In the genomic region with DNA sequence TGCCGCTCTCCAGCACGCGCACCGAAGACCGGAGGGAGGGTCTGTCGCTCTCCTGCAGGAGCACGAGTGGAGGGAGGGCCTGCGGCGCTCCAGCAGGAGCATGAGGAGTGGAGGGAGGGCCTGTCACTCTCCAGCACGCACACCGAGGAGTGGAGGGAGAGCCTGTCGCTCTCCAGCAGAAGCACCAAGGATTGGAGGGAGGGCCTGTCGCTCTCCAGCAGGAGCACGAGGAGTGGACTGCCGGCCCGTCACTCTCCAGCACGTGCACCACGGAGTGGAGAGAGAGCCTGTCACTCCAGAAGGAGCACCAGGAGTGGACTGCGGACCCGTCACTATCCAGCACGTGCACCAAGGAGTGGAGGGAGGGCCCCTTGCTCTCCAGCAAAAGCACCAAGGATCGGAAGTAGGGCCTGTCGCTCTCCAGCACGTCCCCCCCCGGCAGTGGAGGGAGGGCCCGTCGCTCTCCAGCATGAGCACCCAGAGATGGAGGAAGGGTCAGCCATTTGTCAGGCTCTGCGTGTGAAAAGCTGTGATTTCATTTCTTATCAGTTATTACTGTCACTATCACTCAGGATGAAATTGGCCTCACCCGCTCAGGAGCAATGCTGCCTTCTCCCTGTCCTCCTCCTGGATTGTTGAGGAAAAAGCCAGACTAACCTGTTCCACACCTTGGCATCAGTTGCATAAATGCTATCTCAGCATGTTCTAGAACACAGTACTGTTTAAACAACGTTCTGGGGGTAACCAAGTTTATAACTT, we compare ENCODE assay signal across 1 cellular context.
TF ChIP-seq lines count a peak whose summit lies in the region.

No MANE protein-coding gene starts in this region.

TF ChIP-seq in K562, 482 proteins besides CTCF, POLR2A, EP300 and RAD21:
- TF ChIP-seq POLR2G (IDR thresholded peaks at IDR 0.05; ENCODE audit: low read depth, low read length): 0 out of 2 replicates have a peak, but pooled peaks have one; percentile 25
- peak; percentile 25 for TF ChIP-seq SP2 (IDR thresholded peaks at IDR 0.05; ENCODE audit: extremely low read depth, low read depth, low read length, poor library complexity, severe bottlenecking)
- no peak for TF ChIP-seq ZBTB8A (IDR thresholded peaks at IDR 0.05; ENCODE audit: partially characterized antibody)
- no peak for TF ChIP-seq ZNF134 (CRISPR knock-in tag; conservative IDR thresholded peaks at IDR 0.05)
- TF ChIP-seq MAFF (IDR thresholded peaks at IDR 0.05; ENCODE audit: low read length): peak; percentile 32; the same call in 1 of the 2 replicates
- 0 out of 2 replicates have a peak, but pooled peaks have one; percentile 43 for TF ChIP-seq ZNF740 (CRISPR knock-in tag; IDR thresholded peaks at IDR 0.05)
- TF ChIP-seq ZNF740 (tag; IDR thresholded peaks at IDR 0.05): no peak
- TF ChIP-seq, protein P1, sequence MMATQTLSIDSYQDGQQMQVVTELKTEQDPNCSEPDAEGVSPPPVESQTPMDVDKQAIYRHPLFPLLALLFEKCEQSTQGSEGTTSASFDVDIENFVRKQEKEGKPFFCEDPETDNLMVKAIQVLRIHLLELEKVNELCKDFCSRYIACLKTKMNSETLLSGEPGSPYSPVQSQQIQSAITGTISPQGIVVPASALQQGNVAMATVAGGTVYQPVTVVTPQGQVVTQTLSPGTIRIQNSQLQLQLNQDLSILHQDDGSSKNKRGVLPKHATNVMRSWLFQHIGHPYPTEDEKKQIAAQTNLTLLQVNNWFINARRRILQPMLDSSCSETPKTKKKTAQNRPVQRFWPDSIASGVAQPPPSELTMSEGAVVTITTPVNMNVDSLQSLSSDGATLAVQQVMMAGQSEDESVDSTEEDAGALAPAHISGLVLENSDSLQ (IDR thresholded peaks at IDR 0.05): peak; percentile 94
- no peak for TF ChIP-seq POU5F1 (IDR thresholded peaks at IDR 0.05; ENCODE audit: borderline replicate concordance, low read depth, low read length, partially characterized antibody)
- 0 out of 2 replicates have a peak, but pooled peaks have one; percentile 6 for TF ChIP-seq PBX2 (CRISPR knock-in tag; IDR thresholded peaks at IDR 0.05; ENCODE audit: low read depth)
- TF ChIP-seq PBX2 (tag; conservative IDR thresholded peaks at IDR 0.05; ENCODE audit: low read depth): no peak
- no peak for TF ChIP-seq RUNX1 (IDR thresholded peaks at IDR 0.05; ENCODE audit: low read depth)
- TF ChIP-seq ZNF316 (IDR thresholded peaks at IDR 0.05): peak; percentile 33; the same call in 1 of the 2 replicates
- TF ChIP-seq NFYB (IDR thresholded peaks at IDR 0.05; ENCODE audit: extremely low read depth, insufficient read length): peak; percentile 37
- TF ChIP-seq STAT5B (CRISPR knock-in tag; IDR thresholded peaks at IDR 0.05): no peak
